Comparison of ENCODE assay signal across 1 cellular context in genomic region chr3:30622047-30622545, GRCh38.
TF ChIP-seq lines count a peak whose summit lies in the region.

No MANE protein-coding gene starts in this region.

TF ChIP-seq in WTC11, 78 proteins besides CTCF, POLR2A, EP300 and RAD21 (continued from another document):
- TF ChIP-seq ZSCAN18 (CRISPR knock-in tag; IDR thresholded peaks at IDR 0.05) = no peak
- no peak for TF ChIP-seq JUN (CRISPR knock-in tag; IDR thresholded peaks at IDR 0.05)
- no peak for TF ChIP-seq RELA (CRISPR knock-in tag; IDR thresholded peaks at IDR 0.05; ENCODE audit: borderline replicate concordance)
- TF ChIP-seq ATF2 (CRISPR knock-in tag; IDR thresholded peaks at IDR 0.05; ENCODE audit: borderline replicate concordance, low read depth) = no peak
- no peak for TF ChIP-seq ELF4 (CRISPR knock-in tag; IDR thresholded peaks at IDR 0.05; ENCODE audit: low read depth)
- no peak for TF ChIP-seq NFE2L1 (CRISPR knock-in tag; IDR thresholded peaks at IDR 0.05)
- no peak for TF ChIP-seq NFYB (CRISPR knock-in tag; conservative IDR thresholded peaks at IDR 0.05; ENCODE audit: low read depth)
- no peak for TF ChIP-seq HMGXB4 (CRISPR knock-in tag; IDR thresholded peaks at IDR 0.05)
